ENCODE assay signal across 9 cellular contexts in the genomic region with DNA sequence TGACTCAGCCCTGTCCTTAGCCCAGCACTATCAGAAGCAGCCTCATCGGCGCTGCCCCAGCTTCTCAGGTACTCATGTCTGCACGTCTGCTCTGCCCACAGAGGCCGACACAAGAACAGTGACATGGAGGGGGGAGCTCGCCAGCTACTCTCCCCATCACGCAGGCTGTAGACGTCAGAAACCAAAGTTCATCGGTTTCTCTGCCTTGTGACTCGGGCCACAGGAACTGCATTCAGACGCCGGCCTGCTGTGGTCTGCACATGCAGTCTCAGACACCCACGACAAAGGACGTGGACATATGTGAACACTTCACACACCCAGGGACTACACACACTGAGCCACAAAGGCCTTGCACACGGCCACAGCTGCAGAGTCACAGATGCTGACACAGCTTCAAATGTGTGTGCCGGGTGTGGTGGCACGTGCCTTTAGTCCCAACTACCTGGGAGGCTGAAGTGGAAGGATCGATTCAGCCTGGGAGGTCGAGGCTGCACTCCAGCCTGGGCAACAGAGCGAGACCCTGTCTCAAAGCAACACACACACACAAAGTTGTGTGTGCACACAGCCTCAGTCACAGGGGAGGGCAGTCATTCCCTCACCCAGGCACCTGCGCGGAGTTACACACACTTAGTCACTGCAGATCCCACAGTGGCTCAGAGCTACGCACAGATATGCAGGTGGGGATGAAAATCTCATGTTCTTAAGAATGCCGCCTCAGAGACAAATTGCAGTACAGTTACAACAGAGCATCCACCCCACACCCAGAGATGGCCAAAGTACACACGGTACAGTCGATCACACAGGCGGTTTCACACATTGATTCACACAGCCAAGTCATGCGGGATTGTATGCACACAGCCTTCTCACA. TPM values are rescaled to one million over a fixed set of nuclear protein-coding genes. Genes with fewer than 3 reads are reported as not detected.
A peak's percentile ranks its signal among the peaks of the same experiment; 100 is the strongest.
DNase-seq lines count a peak whose midpoint lies in the region; ATAC-seq, FAIRE-seq and TF ChIP-seq lines count a peak whose summit lies in the region.
"Had no signal": no experiment of that assay in that cellular context is flagged by ENCODE, and none has a peak within 500 bp of the region (broad histone marks: within the 10 kb centered on the region; RNA-seq: fewer than 3 reads in every experiment).

No MANE protein-coding gene starts in this region.

- peaks cover 27% of the 10 kb centered on the region for H3K4me1 ChIP-seq in A673 (ENCODE audit: insufficient read depth, low read length, poor library complexity, severe bottlenecking)
- H3K4me1 ChIP-seq in GM23338 (ENCODE audit: insufficient read depth) = peaks cover 43% of the 10 kb centered on the region
- H3K4me1 ChIP-seq in left ventricle myocardium inferior = peaks cover 73% of the 10 kb centered on the region
- peaks cover 44 to 51% of the 10 kb centered on the region in 2 donors for H3K4me1 ChIP-seq in gastrocnemius medialis

- TSS peak; percentile 70 for BruUV-seq in A673 (replicated peaks; lab: Mats Ljungman, UMichigan)

- H3K36me3 ChIP-seq in A673 (ENCODE audit: insufficient read depth, low read length, poor library complexity, severe bottlenecking) = no peaks in the 10 kb centered on the region
- no peaks in the 10 kb centered on the region for H3K36me3 ChIP-seq in GM23338 (ENCODE audit: insufficient read depth)
- H3K36me3 ChIP-seq in left ventricle myocardium inferior = no peaks in the 10 kb centered on the region
- H3K36me3 ChIP-seq in gastrocnemius medialis = peaks cover 0 to under 1% of the 10 kb centered on the region in 2 donors

- H3K9me3 ChIP-seq in A673 (ENCODE audit: low read depth, low read length, poor library complexity, severe bottlenecking) (no peaks in the 10 kb centered on the region), left ventricle myocardium inferior (replicated peaks) (no peaks in the 10 kb centered on the region), gastrocnemius medialis (no peaks in the 10 kb centered on the region)

- in situ Hi-C loops in gastrocnemius medialis (cut with MboI; ENCODE audit: low sequenced_read_pairs in 4 of 4) = no loop called here

- no peak overlapping the region for H2AFZ ChIP-seq in GM23338

- TF ChIP-seq CTCF in A673 (conservative IDR thresholded peaks at IDR 0.05; ENCODE audit: low read depth, low read length) = no peak
- TF ChIP-seq CTCF in GM23338 (conservative IDR thresholded peaks at IDR 0.05; ENCODE audit: low read depth in 2 of 2) = no peak
- no peak for TF ChIP-seq CTCF in left ventricle myocardium inferior (IDR thresholded peaks at IDR 0.05; ENCODE audit: borderline replicate concordance)
- no peak for TF ChIP-seq CTCF in gastrocnemius medialis (IDR thresholded peaks at IDR 0.05 in 4 of 5, conservative IDR thresholded peaks at IDR 0.05 in 1 of 5)

- H3K27me3 ChIP-seq in A673 (replicated peaks; ENCODE audit: insufficient read depth, low read depth, low read length, poor library complexity) (no peaks in the 10 kb centered on the region), GM23338 (ENCODE audit: insufficient read depth) (no peaks in the 10 kb centered on the region), left ventricle myocardium inferior (ENCODE audit: low read depth) (no peaks in the 10 kb centered on the region), gastrocnemius medialis (no peaks in the 10 kb centered on the region)

- H3K4me3 ChIP-seq in A673 (ENCODE audit: low read depth, low read length, poor library complexity, severe bottlenecking) (peak overlapping the region; percentile 50), GM23338 (peak overlapping the region; percentile 99), left ventricle myocardium inferior (peak overlapping the region; percentile 73), gastrocnemius medialis (peak overlapping the region in 3 of 4 donors; percentile 12 to 79 (median 74))

- POLR2A ChIA-PET in A673 (lab: Charles Lee; ENCODE audit: low non-redundant PET) = interaction anchor here (0.6 kb wide), 1 partner anchor 51 kb away, joined by 4 read pairs; no protein-coding TSS in a partner anchor

- FAIRE-seq in H54 (lab: Jason Lieb, UNC) = no peak
- FAIRE-seq: G401.6 had no signal

- H3K4me2 ChIP-seq in GM23338 = peak overlapping the region; percentile 91

- DNase-seq in A673 (ENCODE audit: low spot score) = no peak
- no peak for DNase-seq in GM23338 (ENCODE audit: low spot score)
- DNase-seq in RKO (ENCODE audit: low spot score) = peak; percentile 93
- peak; percentile 26 to 71 (median 46) for DNase-seq in activated naive CD4-positive, alpha-beta T cell (lab: John Stamatoyannopoulos, UW)
- no peak for DNase-seq in left ventricle myocardium inferior
- peak; percentile 19 to 64 for DNase-seq in gastrocnemius medialis
- DNase-seq in H54 (ENCODE audit: insufficient read length, low spot score) = no peak
- DNase-seq in SIG-M5 treated with dmso at 0.1 percent for 504 hours (lab: John Stamatoyannopoulos, UW; ENCODE audit: unreplicated experiment) = no peak

- peaks cover 50% of the 10 kb centered on the region; the same call in 1 of the 2 replicates for H3F3A ChIP-seq in GM23338 (replicated peaks; ENCODE audit: low read depth)

- H3K4me3 Mint-ChIP-seq in GM23338 = peak overlapping the region; percentile 85

- CTCF ChIA-PET in A673 (lab: Charles Lee) = no interaction called here

- H3K27me3 Mint-ChIP-seq in GM23338 (ENCODE audit: insufficient read depth, low read depth, poor library complexity) = peaks cover 19% of the 10 kb centered on the region

- peak overlapping the region; percentile 99 for H3K27ac Mint-ChIP-seq in GM23338

- intact Hi-C loops in A673 (cut with micrococcal nuclease; ENCODE audit: unreplicated experiment) = no loop called here
- intact Hi-C loops in left ventricle myocardium inferior (cut with micrococcal nuclease) = no loop called here
- intact Hi-C loops in gastrocnemius medialis (cut with DNase I; ENCODE audit: low total_unique reads) = loop anchor here (1.0 to 10.0 kb wide), 7 partner anchors 10 to 1027 kb away; a partner anchor contains a TSS

- no peaks in the 10 kb centered on the region for H3K9me2 ChIP-seq in GM23338 (ENCODE audit: insufficient read depth)

- H3K9me3 Mint-ChIP-seq in GM23338 = peaks cover 4% of the 10 kb centered on the region; the same call in 1 of the 3 replicates

- peak overlapping the region; percentile 98 for H3K27ac ChIP-seq in A673 (ENCODE audit: low read depth, low read length, poor library complexity, severe bottlenecking)
- H3K27ac ChIP-seq in GM23338 (ENCODE audit: low read depth) = peak overlapping the region; percentile 100
- H3K27ac ChIP-seq in left ventricle myocardium inferior (replicated peaks) = peak overlapping the region; percentile 99
- peak overlapping the region; percentile 98 to 100 (median 100) for H3K27ac ChIP-seq in gastrocnemius medialis

- peak; percentile 2 to 18 for TF ChIP-seq POLR2A in gastrocnemius medialis (IDR thresholded peaks at IDR 0.05)
- no peak for TF ChIP-seq POLR2A in H54 (IDR thresholded peaks at IDR 0.05; ENCODE audit: low read depth, low read length)

- ATAC-seq in GM23338 (no peak), gastrocnemius medialis (peak; percentile 4 to 13)

- peaks cover 49% of the 10 kb centered on the region for H3K4me1 Mint-ChIP-seq in GM23338

- H3K36me3 Mint-ChIP-seq in GM23338 (ENCODE audit: low read depth) = peaks cover 10% of the 10 kb centered on the region

- H3K79me2 ChIP-seq in GM23338 (replicated peaks; ENCODE audit: insufficient read depth) = peaks cover under 1% of the 10 kb centered on the region; the same call in 1 of the 2 replicates

- H4K20me1 ChIP-seq in GM23338 (replicated peaks; ENCODE audit: insufficient read depth) = no peaks in the 10 kb centered on the region; the same call in 1 of the 2 replicates

TF ChIP-seq in GM23338, 12 proteins besides CTCF, POLR2A, EP300 and RAD21 (continues in another document):
- TF ChIP-seq POLR2AphosphoS5 (IDR thresholded peaks at IDR 0.05; ENCODE audit: low read depth) (no peak; the same call in 1 of the 2 replicates), NANOG (IDR thresholded peaks at IDR 0.05; ENCODE audit: borderline replicate concordance) (no peak)

RNA-seq across cellular contexts. Expression of a gene that starts 4.9 kb away (rescaled TPM):
- 7.1 and 8.1 TPM in 2 replicates for total RNA-seq in A673 (2021)
- total RNA-seq in GM23338 (2014; rRNA removed; shearing (Covaris generic)) = 9.5 and 10.6 TPM in 2 replicates
- 27.5 and 27.7 TPM in 2 replicates for polyA plus RNA-seq in GM23338 (2016; fragmentation: Nextera tagmentation; extraction: Ambion mirVana)
- 34.8 TPM for total RNA-seq in left ventricle myocardium inferior
- 100 to 1,000 TPM in 2 of 4 donors, 10 to 100 TPM in 2; 72.2 to 202 (median 132) TPM for total RNA-seq in gastrocnemius medialis

RNA-seq across cellular contexts. Expression of a gene that starts 10.6 kb away (rescaled TPM):
- total RNA-seq in A673 (2021) (37.1 and 41.9 TPM in 2 replicates), left ventricle myocardium inferior (25.7 TPM), gastrocnemius medialis (10 to 100 TPM; 25.5 to 48.1 (median 37.7) TPM)
- total RNA-seq in GM23338 (2014; rRNA removed; shearing (Covaris generic)) = 62.0 and 63.0 TPM in 2 replicates
- polyA plus RNA-seq in GM23338 (2016; fragmentation: Nextera tagmentation; extraction: Ambion mirVana) = 26.1 and 27.5 TPM in 2 replicates

RNA-seq across cellular contexts. Expression of a gene that starts 10.7 kb away (rescaled TPM):
- total RNA-seq in A673 (2021) (99.1 and 99.4 TPM in 2 replicates), left ventricle myocardium inferior (14.1 TPM), gastrocnemius medialis (1 to 10 TPM; 1.3 to 3.6 (median 3.3) TPM)
- 35.2 and 41.3 TPM in 2 replicates for total RNA-seq in GM23338 (2014; rRNA removed; shearing (Covaris generic))
- 15.5 and 16.2 TPM in 2 replicates for polyA plus RNA-seq in GM23338 (2016; fragmentation: Nextera tagmentation; extraction: Ambion mirVana)

RNA-seq across cellular contexts. Expression of a gene that starts 10.9 kb away (rescaled TPM):
- total RNA-seq in A673 (2021) (70.2 and 73.3 TPM in 2 replicates), left ventricle myocardium inferior (33.2 TPM), gastrocnemius medialis (10 to 100 TPM; 48.1 to 65.3 (median 50.2) TPM)
- 24.6 and 47.3 TPM in 2 replicates for total RNA-seq in GM23338 (2014; rRNA removed; shearing (Covaris generic))
- polyA plus RNA-seq in GM23338 (2016; fragmentation: Nextera tagmentation; extraction: Ambion mirVana) = 21.3 and 22.1 TPM in 2 replicates

RNA-seq across cellular contexts. Expression of a gene that starts 34.0 kb away (rescaled TPM):
- total RNA-seq in A673 (2021) (1,898 and 1,963 TPM in 2 replicates), left ventricle myocardium inferior (1,107 TPM), gastrocnemius medialis (1,000 to 10,000 TPM; 1,066 to 1,636 (median 1,467) TPM)
- total RNA-seq in GM23338 (2014; rRNA removed; shearing (Covaris generic)) = 106 and 207 TPM in 2 replicates
- 1,901 and 2,135 TPM in 2 replicates for polyA plus RNA-seq in GM23338 (2016; fragmentation: Nextera tagmentation; extraction: Ambion mirVana)

Comparison
In these comparisons a context has a peak if more than half of its experiments do, and no peak if none do; other contexts are left out.
1. DNase-seq: peak in RKO (single experiment), activated naive CD4-positive, alpha-beta T cell (4 of 4) and gastrocnemius medialis (2 of 2); none in A673 (single experiment), GM23338 (single experiment), left ventricle myocardium inferior (single experiment), H54 (single experiment) and SIG-M5 treated with dmso at 0.1 percent for 504 hours (single experiment).
2. Peak in every context shown above with its lines, with median percentiles within 50 percentile points of each other: H3K27ac ChIP-seq and H3K4me3 ChIP-seq.